In the genomic region with DNA sequence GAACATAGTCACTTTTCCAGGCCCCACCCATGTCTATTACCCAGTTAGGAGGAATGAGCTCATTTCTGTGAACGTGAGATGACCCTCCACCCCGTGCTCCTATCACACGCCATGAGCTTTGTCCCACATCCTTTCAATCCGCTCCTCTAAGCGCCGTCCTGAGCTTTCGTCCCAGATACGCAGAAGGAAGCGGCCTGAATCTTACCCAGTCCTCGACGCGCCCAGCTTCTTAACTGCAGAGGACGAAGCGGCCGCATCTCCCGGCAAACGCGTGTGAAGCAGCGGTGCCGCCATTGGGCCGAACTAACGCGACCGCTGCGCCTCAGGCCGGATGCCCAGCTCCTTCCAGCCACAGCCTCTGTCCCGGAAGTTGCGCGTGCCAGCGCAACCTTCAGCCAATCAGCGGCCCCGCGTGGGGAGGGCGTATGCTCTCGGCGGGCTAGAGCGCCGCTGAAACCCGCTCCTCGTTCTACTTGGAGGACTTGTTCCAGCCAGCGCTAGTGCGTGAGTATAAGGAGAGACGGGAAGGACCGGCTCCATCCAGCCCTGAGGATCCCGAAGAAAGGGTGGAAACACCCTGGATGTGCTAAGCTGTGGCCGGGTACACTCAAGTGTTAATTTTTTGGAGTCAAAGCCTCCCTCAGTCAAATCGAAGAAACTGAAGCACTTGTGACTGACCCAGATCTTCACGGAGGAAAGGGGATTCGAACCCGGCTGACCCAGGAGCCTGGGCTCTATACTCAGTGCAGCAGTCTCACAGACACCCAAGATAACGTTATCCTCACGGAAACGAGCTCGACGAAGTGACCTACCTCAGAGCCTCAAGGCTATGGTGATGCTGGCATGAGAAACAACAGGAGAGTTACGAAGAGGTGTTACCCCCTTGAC, we compare ENCODE assay signal across 8 cellular contexts. TPM values are rescaled to one million over a fixed set of nuclear protein-coding genes. Genes with fewer than 3 reads are reported as not detected.
A peak's percentile ranks its signal among the peaks of the same experiment; 100 is the strongest.
DNase-seq lines count a peak whose midpoint lies in the region; ATAC-seq, FAIRE-seq and TF ChIP-seq lines count a peak whose summit lies in the region.
"Not testable (repeated sequence)": the region's sequence is repeated elsewhere in the genome, so short reads cannot be mapped to it uniquely, and the experiment has no call there.

A gene with protein sequence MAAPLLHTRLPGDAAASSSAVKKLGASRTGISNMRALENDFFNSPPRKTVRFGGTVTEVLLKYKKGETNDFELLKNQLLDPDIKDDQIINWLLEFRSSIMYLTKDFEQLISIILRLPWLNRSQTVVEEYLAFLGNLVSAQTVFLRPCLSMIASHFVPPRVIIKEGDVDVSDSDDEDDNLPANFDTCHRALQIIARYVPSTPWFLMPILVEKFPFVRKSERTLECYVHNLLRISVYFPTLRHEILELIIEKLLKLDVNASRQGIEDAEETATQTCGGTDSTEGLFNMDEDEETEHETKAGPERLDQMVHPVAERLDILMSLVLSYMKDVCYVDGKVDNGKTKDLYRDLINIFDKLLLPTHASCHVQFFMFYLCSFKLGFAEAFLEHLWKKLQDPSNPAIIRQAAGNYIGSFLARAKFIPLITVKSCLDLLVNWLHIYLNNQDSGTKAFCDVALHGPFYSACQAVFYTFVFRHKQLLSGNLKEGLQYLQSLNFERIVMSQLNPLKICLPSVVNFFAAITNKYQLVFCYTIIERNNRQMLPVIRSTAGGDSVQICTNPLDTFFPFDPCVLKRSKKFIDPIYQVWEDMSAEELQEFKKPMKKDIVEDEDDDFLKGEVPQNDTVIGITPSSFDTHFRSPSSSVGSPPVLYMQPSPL (minus strand): TSS at position 333 of the 888 bp plus-strand sequence. CDS start 39 bp downstream, at position 294.

- H3K36me3 ChIP-seq in H1 (ENCODE audit: control insufficient read depth in 2 of 4, insufficient read depth in 4 of 4, low read length in 3 of 4) = peaks cover 0 to 14% (median 5%) of the 10 kb centered on the region in 4 experiments; a peak in 3 of 8 replicates
- not testable (repeated sequence) for H3K36me3 ChIP-seq in mesendoderm (ENCODE audit: control insufficient read depth, insufficient read depth, low read length)

- not testable (repeated sequence) for H3K23ac ChIP-seq in H1 (ENCODE audit: insufficient read length); mesendoderm (ENCODE audit: low read length)

- not testable (repeated sequence) for H3K9me3 ChIP-seq in H1 (ENCODE audit: insufficient read depth in 2 of 2, low read depth in 1 of 2, low read length in 1 of 2)

- not testable (repeated sequence) for H3K79me1 ChIP-seq in H1 (ENCODE audit: low read depth, low read length); mesendoderm (ENCODE audit: low read length)

- H2AFZ ChIP-seq in H1 (ENCODE audit: low read length) = peak within 1 kb of the TSS; percentile 86

- H2BK12ac ChIP-seq in H1 (ENCODE audit: low read depth, low read length) = 0 out of 2 replicates have a peak within 1 kb of the TSS, but pooled peaks have one; percentile 6

- H2BK5ac ChIP-seq in H1 (ENCODE audit: low read depth, low read length) = peak within 1 kb of the TSS; percentile 91
- H2BK5ac ChIP-seq in mesendoderm (ENCODE audit: low read length) = not testable (repeated sequence)

- WGBS in H1 (ENCODE audit: extremely low coverage in 1 of 2, insufficient coverage in 1 of 2, insufficient read length in 1 of 2, insufficient replicate concordance in 2 of 2, low coverage in 1 of 2, low lambda C conversion rate in 2 of 2, missing lambda C conversion rate in 1 of 2), 2 experiments = 8% methylated on average over 52 of the region's 56 CpGs; no CpG with 5 or more reads in 1 of the 2 experiments
- WGBS in mesendoderm (ENCODE audit: extremely low coverage, insufficient coverage, low lambda C conversion rate) = no CpG with 5 or more reads among the region's 56 CpGs

- H3K4ac ChIP-seq in H1 (replicated peaks; ENCODE audit: insufficient read length, low read depth, low read length) = not testable (repeated sequence)
- peak within 1 kb of the TSS; percentile 68 for H3K4ac ChIP-seq in mesendoderm (ENCODE audit: low read depth, low read length)

- ATAC-seq in GM21381 (IDR thresholded peaks at IDR 0.05; ENCODE audit: unreplicated experiment) = peak; percentile 99

- H4K8ac ChIP-seq in H1 (ENCODE audit: extremely low read depth, insufficient read depth, low read length) (peak within 1 kb of the TSS; percentile 93), mesendoderm (ENCODE audit: low read depth, low read length) (peak within 1 kb of the TSS; percentile 83)

- POLR2A ChIA-PET in H1 (lab: Charles Lee; ENCODE audit: partially characterized antibody) = interaction anchor here (0.7 to 2.5 kb wide), 11 partner anchors 10 to 462 kb away, joined by 3 to 11 read pairs (median 4); a partner anchor contains a TSS

- not testable (repeated sequence) for H3K56ac ChIP-seq in H1 (replicated peaks; ENCODE audit: insufficient read length, low read depth, low read length)
- peak within 1 kb of the TSS; percentile 91 for H3K56ac ChIP-seq in mesendoderm (ENCODE audit: low read length)

- FAIRE-seq in HTR-8/SVneo (lab: Jason Lieb, UNC); H1 (lab: Jason Lieb, UNC): not testable (repeated sequence)

- not testable (repeated sequence) for TF ChIP-seq EP300 in H1 (IDR thresholded peaks at IDR 0.05; ENCODE audit: borderline replicate concordance in 1 of 2, low read depth in 2 of 2, low read length in 2 of 2)

- H3K4me3 ChIP-seq in H1 (ENCODE audit: extremely low read depth in 1 of 4, insufficient read depth in 2 of 4, low read depth in 3 of 4, low read length in 4 of 4) (peak within 1 kb of the TSS; percentile 75 to 98 (median 80)), mesendoderm (ENCODE audit: low read length) (peak within 1 kb of the TSS; percentile 61)

- TF ChIP-seq RAD21 in H1 (IDR thresholded peaks at IDR 0.05 in 1 of 2, conservative IDR thresholded peaks at IDR 0.05 in 1 of 2; ENCODE audit: low read depth in 2 of 2, low read length in 2 of 2) = not testable (repeated sequence)

- peak within 1 kb of the TSS; percentile 88 for H3K27ac ChIP-seq in H1 (ENCODE audit: low read depth, low read length)
- not testable (repeated sequence) for H3K27ac ChIP-seq in mesendoderm (ENCODE audit: low read depth, low read length)

- not testable (repeated sequence) for H2BK15ac ChIP-seq in H1 (ENCODE audit: low read length); mesendoderm (replicated peaks; ENCODE audit: low read depth)

- peak; percentile 79 to 87 for TF ChIP-seq POLR2A in H1 (IDR thresholded peaks at IDR 0.05; ENCODE audit: control extremely low read depth in 1 of 2, low read depth in 2 of 2, low read length in 2 of 2)

- H4K5ac ChIP-seq in H1 (ENCODE audit: insufficient read length, low read depth, low read length) = peak within 1 kb of the TSS; percentile 94
- H4K5ac ChIP-seq in mesendoderm (ENCODE audit: low read length) = peak within 1 kb of the TSS; percentile 91

- H3K27me3 ChIP-seq in H1 (replicated peaks in 1 of 4; ENCODE audit: control insufficient read depth in 3 of 4, extremely low read depth in 1 of 4, insufficient read depth in 3 of 4, low read length in 3 of 4); mesendoderm (ENCODE audit: insufficient read depth, low read length, poor library complexity): not testable (repeated sequence)

- H4K91ac ChIP-seq in H1 (replicated peaks; ENCODE audit: insufficient read length, low read length) = not testable (repeated sequence)

- DNase-seq in COR-L47 (lab: John Stamatoyannopoulos, UW) = peak; percentile 86
- peak; percentile 85 for DNase-seq in HTR-8/SVneo (ENCODE audit: insufficient read length, low spot score)
- peak; percentile 80 for DNase-seq in NOMO-1 treated with dmso at 0.1 percent for 144 hours (lab: John Stamatoyannopoulos, UW; ENCODE audit: unreplicated experiment)
- DNase-seq in activated CD8-positive, alpha-beta memory T cell treated with anti-CD3 and anti-CD28 coated beads for 48 hours (ENCODE audit: low read depth in 2 of 3, low spot score in 2 of 3) = peak; percentile 65 to 79 (median 73)
- DNase-seq in H1 (ENCODE audit: low read depth in 1 of 2, low spot score in 2 of 2) = peak; percentile 75 to 91
- peak; percentile 95 for DNase-seq in mesendoderm
- DNase-seq in stimulated activated CD8-positive, alpha-beta memory T cell treated with anti-CD3 and anti-CD28 coated beads, Interleukin-12 subunit alpha, Interleukin-12 subunit beta, amount 100 ng/mL, for 4 hours (ENCODE audit: low read depth) = peak; percentile 74

- not testable (repeated sequence) for H2BK20ac ChIP-seq in H1 (ENCODE audit: low read length)

- H2BK120ac ChIP-seq in H1 (replicated peaks; ENCODE audit: low read depth, low read length); mesendoderm (ENCODE audit: low read depth, low read length): not testable (repeated sequence)

- H3K23me2 ChIP-seq in H1 (ENCODE audit: low read depth, low read length) = not testable (repeated sequence)

- peak within 1 kb of the TSS; percentile 93 for H3K18ac ChIP-seq in H1 (ENCODE audit: extremely low read depth, low read length)
- not testable (repeated sequence) for H3K18ac ChIP-seq in mesendoderm (ENCODE audit: low read length)

- H3K9ac ChIP-seq in H1 (replicated peaks in 1 of 4; ENCODE audit: extremely low read depth in 1 of 4, low read depth in 3 of 4, low read length in 3 of 4) (peak within 1 kb of the TSS; percentile 75 to 100 (median 92)), mesendoderm (ENCODE audit: low read length) (peak within 1 kb of the TSS; percentile 77)

- CTCF ChIA-PET in H1 (lab: Charles Lee; ENCODE audit: partially characterized antibody) = interaction anchor here (0.6 kb wide), 1 partner anchor 53 kb away, joined by 3 read pairs; no protein-coding TSS in a partner anchor

- not testable (repeated sequence) for H3K4me1 ChIP-seq in H1 (replicated peaks in 1 of 4; ENCODE audit: control insufficient read depth in 3 of 4, insufficient read depth in 4 of 4, low read length in 3 of 4); mesendoderm (ENCODE audit: control insufficient read depth, low read depth, low read length)

- H2AK5ac ChIP-seq in H1 (ENCODE audit: low read depth, low read length) = peak within 1 kb of the TSS; percentile 47; the same call in 1 of the 2 replicates
- H2AK5ac ChIP-seq in mesendoderm (ENCODE audit: low read length) = not testable (repeated sequence)

- not testable (repeated sequence) for H4K20me1 ChIP-seq in H1 (replicated peaks in 1 of 2; ENCODE audit: control insufficient read depth in 1 of 2, insufficient read depth in 2 of 2, low read length in 2 of 2)

- peaks cover 4 to 15% of the 10 kb centered on the region in 2 experiments; a peak in 2 of 4 replicates for H3K79me2 ChIP-seq in H1 (ENCODE audit: control insufficient read depth in 1 of 2, insufficient read depth in 2 of 2, low read length in 2 of 2)
- not testable (repeated sequence) for H3K79me2 ChIP-seq in mesendoderm (ENCODE audit: control insufficient read depth, insufficient read depth, low read length)

- H3K4me2 ChIP-seq in H1 (ENCODE audit: insufficient read depth in 1 of 2, low read depth in 2 of 2, low read length in 2 of 2) (peak within 1 kb of the TSS; percentile 63 to 75), mesendoderm (ENCODE audit: low read length) (peak within 1 kb of the TSS; percentile 66)

- TF ChIP-seq CTCF in H1 (IDR thresholded peaks at IDR 0.05; ENCODE audit: control extremely low read depth in 1 of 3, insufficient read depth in 1 of 3, low read depth in 1 of 3, low read length in 3 of 3) = not testable (repeated sequence)

- not testable (repeated sequence) for H3K14ac ChIP-seq in H1 (ENCODE audit: insufficient read length)

RNA-seq across cellular contexts. Expression of the gene that starts here (rescaled TPM):
- 26.0 and 26.1 TPM in 2 replicates for total RNA-seq in H1 (2021; fragmentation: NEBNext Ultra II Directional; extraction: Animal tissue kit (Norgen Biotek cat#: 25700))
- 10.0 and 15.1 TPM in 2 replicates for polyA plus RNA-seq in H1 (2011; rRNA removed)
- 17.5 TPM for polyA plus RNA-seq in H1 (2011; cell fraction: cytosol; rRNA removed)
- polyA plus RNA-seq in H1 (2011; cell fraction: nucleus; rRNA removed) = 14.9 TPM
- 18.4 to 25.3 TPM (median 20.4 TPM) in 4 replicates for polyA plus RNA-seq in H1 (2012, experiment 1 of 2)
- polyA plus RNA-seq in H1 (2012, experiment 2 of 2) = 1.7 TPM
- polyA plus RNA-seq in H1 (2013, experiment 1 of 2) = 12.6 TPM
- 12.8 TPM for polyA plus RNA-seq in H1 (2013, experiment 2 of 2)
- 34.0 and 41.1 TPM in 2 replicates for polyA minus RNA-seq in H1 (2011; rRNA and poly(A)+ RNA removed)
- polyA minus RNA-seq in H1 (2011; cell fraction: cytosol; rRNA and poly(A)+ RNA removed) = 19.2 TPM
- 17.5 TPM for polyA minus RNA-seq in H1 (2011; cell fraction: nucleus; rRNA and poly(A)+ RNA removed)
- 18.1 TPM for polyA plus RNA-seq in mesendoderm (2013, experiment 1 of 2)
- polyA plus RNA-seq in mesendoderm (2013, experiment 2 of 2) = 17.7 TPM
